Comparison of ENCODE assay signal across 13 cellular contexts in genomic region chr19:55649579-55650557, GRCh38. TPM values are rescaled to one million over a fixed set of nuclear protein-coding genes. Genes with fewer than 3 reads are reported as not detected.
DNase-seq lines count a peak whose midpoint lies in the region; ATAC-seq and TF ChIP-seq lines count a peak whose summit lies in the region.
"Had no signal": no experiment of that assay in that cellular context is flagged by ENCODE, and none has a peak within 500 bp of the region (broad histone marks: within the 10 kb centered on the region; RNA-seq: fewer than 3 reads in every experiment).

No MANE protein-coding gene starts in this region.

- no peak overlapping the region for H4K91ac ChIP-seq in H9 (ENCODE audit: insufficient read length, low read depth, low read length)

- no peak overlapping the region for H3K23ac ChIP-seq in H9 (ENCODE audit: insufficient read length, low read depth, low read length)

- H3K27ac Mint-ChIP-seq in CD8-positive, alpha-beta T cell = no peak overlapping the region
- no peak overlapping the region; a peak in 1 of 7 replicates for H3K27ac Mint-ChIP-seq in H9
- peak overlapping the region; percentile 32 for H3K27ac Mint-ChIP-seq in central memory CD8-positive, alpha-beta T cell (ENCODE audit: low read depth)
- H3K27ac Mint-ChIP-seq in neural crest cell (ENCODE audit: unreplicated experiment) = no peak overlapping the region

- no peak overlapping the region for H3K4me3 ChIP-seq in CD8-positive, alpha-beta T cell (ENCODE audit: low read depth, low read length)
- H3K4me3 ChIP-seq: lung had no signal

- H3K27me3 Mint-ChIP-seq in CD8-positive, alpha-beta T cell (ENCODE audit: low read depth) = no peaks in the 10 kb centered on the region
- H3K27me3 Mint-ChIP-seq in H9 (ENCODE audit: low read depth) (no peaks in the 10 kb centered on the region; the same call in 1 of the 2 replicates), neural crest cell (ENCODE audit: low read depth) (peaks cover 9% of the 10 kb centered on the region)
- H3K27me3 Mint-ChIP-seq in central memory CD8-positive, alpha-beta T cell = peaks cover 15% of the 10 kb centered on the region

- no peak overlapping the region for H2BK5ac ChIP-seq in H9 (ENCODE audit: insufficient read length, low read length)

- no peak overlapping the region for H3K27ac ChIP-seq in CD8-positive, alpha-beta T cell (ENCODE audit: low read depth, low read length)
- no peak overlapping the region for H3K27ac ChIP-seq in H9 (ENCODE audit: insufficient read length, low read depth, low read length)

- no peak overlapping the region for H2AK5ac ChIP-seq in H9 (ENCODE audit: insufficient read length, low read length)

- H3K36me3 Mint-ChIP-seq in CD8-positive, alpha-beta T cell = peaks cover 11% of the 10 kb centered on the region
- H3K36me3 Mint-ChIP-seq in H9 (ENCODE audit: insufficient read depth in 1 of 3, low read depth in 3 of 3) = peaks cover 14 to 47% (median 39%) of the 10 kb centered on the region in 3 experiments
- H3K36me3 Mint-ChIP-seq in central memory CD8-positive, alpha-beta T cell (ENCODE audit: insufficient read depth) = peaks cover 26% of the 10 kb centered on the region
- H3K36me3 Mint-ChIP-seq in neural crest cell (ENCODE audit: low read depth) = peaks cover 6% of the 10 kb centered on the region

- H4K8ac ChIP-seq in H9 (replicated peaks; ENCODE audit: insufficient read length, low read depth, low read length) = no peak overlapping the region

- no peak overlapping the region for H3K18ac ChIP-seq in H9 (ENCODE audit: insufficient read length, low read depth, low read length)

- no peak overlapping the region for H3K9ac ChIP-seq in H9 (ENCODE audit: extremely low read depth, insufficient read length, low read length)

- peaks cover 29% of the 10 kb centered on the region for H3K4me1 ChIP-seq in CD8-positive, alpha-beta T cell (ENCODE audit: insufficient read depth, low read length)
- no peaks in the 10 kb centered on the region for H3K4me1 ChIP-seq in H9 (ENCODE audit: insufficient read depth, low read length)

- DNase-seq in CD8-positive, alpha-beta T cell = no peak
- DNase-seq in H9 (no peak), neural crest cell (ENCODE audit: low read depth, low spot score) (no peak), NCI-H2196 treated with DMSO at 0.1 percent for 48 hours (lab: John Stamatoyannopoulos, UW; ENCODE audit: unreplicated experiment) (no peak), NCI-H2171 treated with DMSO at 0.1 percent for 48 hours (lab: John Stamatoyannopoulos, UW) (no peak), NCI-H82 treated with DMSO at 0.1 percent for 48 hours (lab: John Stamatoyannopoulos, UW; ENCODE audit: unreplicated experiment) (no peak)
- no peak for DNase-seq in central memory CD8-positive, alpha-beta T cell (ENCODE audit: low spot score in 2 of 2)
- DNase-seq: DMS79 treated with DMSO at 0.1 percent for 48 hours, NCI-H1105, PC-3, spleen had no signal

- no peak overlapping the region for H2BK20ac ChIP-seq in H9 (ENCODE audit: low read depth, low read length, poor library complexity, severe bottlenecking)

- H3K14ac ChIP-seq in H9 (ENCODE audit: insufficient read depth, low read length) = no peak overlapping the region

- CTCF ChIA-PET in CD8-positive, alpha-beta T cell (lab: Charles Lee) = interaction anchor here (1.2 to 5.0 kb wide), 3 partner anchors 12 to 25 kb away, joined by 3 to 32 read pairs (median 29); partner anchors contain the start of gene ZNF784

- H3K9me3 ChIP-seq in CD8-positive, alpha-beta T cell (ENCODE audit: low read length) = no peaks in the 10 kb centered on the region
- H3K9me3 ChIP-seq in H9 (ENCODE audit: control insufficient read depth, low read depth, low read length) = no peaks in the 10 kb centered on the region
- H3K9me3 ChIP-seq: spleen had no signal

- H3K23me2 ChIP-seq in H9 (ENCODE audit: insufficient read length, low read depth, low read length, poor library complexity, severe bottlenecking) = peaks cover 23% of the 10 kb centered on the region

- no peaks in the 10 kb centered on the region for H3K27me3 ChIP-seq in CD8-positive, alpha-beta T cell (ENCODE audit: insufficient read depth, low read length)
- no peaks in the 10 kb centered on the region for H3K27me3 ChIP-seq in H9 (ENCODE audit: insufficient read depth, low read length)

- no peak overlapping the region for H2BK15ac ChIP-seq in H9 (ENCODE audit: low read depth, low read length)

- H3K4ac ChIP-seq in H9 (ENCODE audit: low read depth, low read length) = no peak overlapping the region

- H3K4me3 Mint-ChIP-seq in CD8-positive, alpha-beta T cell = peak overlapping the region; percentile 74
- H3K4me3 Mint-ChIP-seq in H9 (peak overlapping the region; percentile 72 to 74; a peak in 4 of 5 replicates), neural crest cell (peak overlapping the region; percentile 83)
- H3K4me3 Mint-ChIP-seq in central memory CD8-positive, alpha-beta T cell = peak overlapping the region; percentile 57

- no peak overlapping the region for H3K56ac ChIP-seq in H9 (ENCODE audit: insufficient read length, low read depth, low read length)

- intact Hi-C loops in CD8-positive, alpha-beta T cell (cut with DNase I, micrococcal nuclease) = loop anchor here (5.0 to 10.0 kb wide), 5 partner anchors 393 to 1448 kb away; partner anchors contain the start of genes ZSCAN5A (in 2 of the 2), PPP1R12C (in 1 of the 2), PPP6R1 (in 1 of the 2) and RPS9 (in 1 of the 2)

- peaks cover 2% of the 10 kb centered on the region for H3K79me1 ChIP-seq in H9 (ENCODE audit: insufficient read depth, low read depth, low read length, poor library complexity, severe bottlenecking)

- no peak overlapping the region for H2AFZ ChIP-seq in H9 (ENCODE audit: low read length)

- H3K4me2 ChIP-seq in H9 (ENCODE audit: insufficient read depth, insufficient read length, low read length) = no peak overlapping the region

- ATAC-seq in CD8-positive, alpha-beta T cell = no peak
- no peak for ATAC-seq in central memory CD8-positive, alpha-beta T cell (replicated peaks; ENCODE audit: extremely low read depth, poor library complexity, severe bottlenecking)
- no peak for ATAC-seq in HG03280 (IDR thresholded peaks at IDR 0.05; ENCODE audit: unreplicated experiment)
- ATAC-seq: PC-3 had no signal

- no peaks in the 10 kb centered on the region for H3K36me3 ChIP-seq in CD8-positive, alpha-beta T cell (ENCODE audit: insufficient read depth, low read length)

- H2BK12ac ChIP-seq in H9 (ENCODE audit: insufficient read length, low read depth, low read length) = no peak overlapping the region

- H4K5ac ChIP-seq in H9 (ENCODE audit: insufficient read length, low read depth, low read length) = no peak overlapping the region

- H3K9me3 Mint-ChIP-seq in CD8-positive, alpha-beta T cell = no peaks in the 10 kb centered on the region
- H3K9me3 Mint-ChIP-seq in H9 (peaks cover 0 to 3% of the 10 kb centered on the region in 2 experiments; a peak in 2 of 5 replicates), neural crest cell (no peaks in the 10 kb centered on the region)
- no peaks in the 10 kb centered on the region for H3K9me3 Mint-ChIP-seq in central memory CD8-positive, alpha-beta T cell

- H3T11ph ChIP-seq in H9 (ENCODE audit: low read length) = no peak overlapping the region

- WGBS in H9 (ENCODE audit: extremely low coverage, insufficient read length, low lambda C conversion rate) = no CpG with 5 or more reads among the region's 10 CpGs

- peaks cover 28% of the 10 kb centered on the region for H3K4me1 Mint-ChIP-seq in CD8-positive, alpha-beta T cell (ENCODE audit: low read depth)
- H3K4me1 Mint-ChIP-seq in H9 (peaks cover 14 to 19% of the 10 kb centered on the region in 2 experiments), neural crest cell (peaks cover 19% of the 10 kb centered on the region)
- peaks cover 32% of the 10 kb centered on the region for H3K4me1 Mint-ChIP-seq in central memory CD8-positive, alpha-beta T cell

- TF ChIP-seq CTCF in CD8-positive, alpha-beta T cell (IDR thresholded peaks at IDR 0.05) = no peak
- TF ChIP-seq CTCF in H9 (conservative IDR thresholded peaks at IDR 0.05) (no peak), neural crest cell (conservative IDR thresholded peaks at IDR 0.05) (no peak)

- H3K79me2 ChIP-seq in H9 (ENCODE audit: insufficient read depth, low read length) = no peaks in the 10 kb centered on the region

- peaks cover 5% of the 10 kb centered on the region for H4K20me1 ChIP-seq in H9 (ENCODE audit: control insufficient read depth, insufficient read depth, insufficient read length)

- POLR2A ChIA-PET in CD8-positive, alpha-beta T cell (lab: Charles Lee) = no interaction called here

- H2BK120ac ChIP-seq in H9 (ENCODE audit: low read depth, low read length, poor library complexity, severe bottlenecking) = no peak overlapping the region

RNA-seq across cellular contexts. Expression of gene CCDC106, which starts 1.9 kb away (rescaled TPM):
- total RNA-seq in CD8-positive, alpha-beta T cell = 1 to 10 TPM; 1.3 to 2.6 TPM
- total RNA-seq in H9 (2021) = 19.9 and 20.0 TPM in 2 replicates
- total RNA-seq in neural crest cell = 18.7 and 18.9 TPM in 2 replicates

RNA-seq across cellular contexts. Expression of gene U2AF2, which starts 5.0 kb away (rescaled TPM):
- 100 to 1,000 TPM; 197 to 201 TPM for total RNA-seq in CD8-positive, alpha-beta T cell
- total RNA-seq in H9 (2021) (321 and 342 TPM in 2 replicates), neural crest cell (342 and 365 TPM in 2 replicates)

RNA-seq across cellular contexts. Expression of gene ZNF581, which starts 6.4 kb away (rescaled TPM):
- total RNA-seq in CD8-positive, alpha-beta T cell = 10 to 100 TPM; 25.6 to 25.7 TPM
- total RNA-seq in H9 (2021) (65.1 and 68.0 TPM in 2 replicates), neural crest cell (40.8 and 41.9 TPM in 2 replicates)

RNA-seq across cellular contexts. Expression of gene ZNF580, which starts 9.1 kb away (rescaled TPM):
- 10 to 100 TPM; 30.1 to 32.0 TPM for total RNA-seq in CD8-positive, alpha-beta T cell
- total RNA-seq in H9 (2021) = 22.4 and 22.8 TPM in 2 replicates
- 39.1 and 41.8 TPM in 2 replicates for total RNA-seq in neural crest cell

RNA-seq across cellular contexts. Expression of gene EPN1, which starts 25.2 kb away (rescaled TPM):
- 10 to 100 TPM; 41.1 to 45.2 TPM for total RNA-seq in CD8-positive, alpha-beta T cell
- total RNA-seq in H9 (2021) (158 and 159 TPM in 2 replicates), neural crest cell (129 and 130 TPM in 2 replicates)
